Comparison of ENCODE assay signal across 1 cellular context in the genomic region with DNA sequence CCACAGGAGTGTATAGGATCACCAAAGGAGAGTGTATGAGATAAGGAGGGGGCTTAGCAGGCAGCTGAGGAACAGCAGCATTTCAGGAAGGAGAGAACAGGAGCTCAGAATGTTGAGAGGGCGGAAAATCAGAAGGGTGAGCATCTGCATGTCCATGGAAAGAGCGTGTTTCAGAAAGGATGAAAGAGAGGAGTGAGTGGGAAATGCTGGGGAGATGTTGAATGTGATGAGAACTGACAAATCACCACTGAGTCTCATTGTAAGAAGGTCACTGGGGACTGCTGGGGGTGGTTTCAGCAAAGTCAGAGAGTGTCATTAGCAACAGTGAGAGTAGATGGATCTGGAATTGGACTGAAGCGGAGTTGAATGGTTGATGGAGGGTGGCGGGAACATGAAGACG.
TF ChIP-seq lines count a peak whose summit lies in the region.

No MANE protein-coding gene starts in this region.

TF ChIP-seq in GM12878, 131 proteins besides CTCF, POLR2A, EP300 and RAD21 (continued from another document):
- TF ChIP-seq, protein P1, sequence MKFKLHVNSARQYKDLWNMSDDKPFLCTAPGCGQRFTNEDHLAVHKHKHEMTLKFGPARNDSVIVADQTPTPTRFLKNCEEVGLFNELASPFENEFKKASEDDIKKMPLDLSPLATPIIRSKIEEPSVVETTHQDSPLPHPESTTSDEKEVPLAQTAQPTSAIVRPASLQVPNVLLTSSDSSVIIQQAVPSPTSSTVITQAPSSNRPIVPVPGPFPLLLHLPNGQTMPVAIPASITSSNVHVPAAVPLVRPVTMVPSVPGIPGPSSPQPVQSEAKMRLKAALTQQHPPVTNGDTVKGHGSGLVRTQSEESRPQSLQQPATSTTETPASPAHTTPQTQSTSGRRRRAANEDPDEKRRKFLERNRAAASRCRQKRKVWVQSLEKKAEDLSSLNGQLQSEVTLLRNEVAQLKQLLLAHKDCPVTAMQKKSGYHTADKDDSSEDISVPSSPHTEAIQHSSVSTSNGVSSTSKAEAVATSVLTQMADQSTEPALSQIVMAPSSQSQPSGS (IDR thresholded peaks at IDR 0.05; ENCODE audit: low read length): no peak
- TF ChIP-seq, protein P2, sequence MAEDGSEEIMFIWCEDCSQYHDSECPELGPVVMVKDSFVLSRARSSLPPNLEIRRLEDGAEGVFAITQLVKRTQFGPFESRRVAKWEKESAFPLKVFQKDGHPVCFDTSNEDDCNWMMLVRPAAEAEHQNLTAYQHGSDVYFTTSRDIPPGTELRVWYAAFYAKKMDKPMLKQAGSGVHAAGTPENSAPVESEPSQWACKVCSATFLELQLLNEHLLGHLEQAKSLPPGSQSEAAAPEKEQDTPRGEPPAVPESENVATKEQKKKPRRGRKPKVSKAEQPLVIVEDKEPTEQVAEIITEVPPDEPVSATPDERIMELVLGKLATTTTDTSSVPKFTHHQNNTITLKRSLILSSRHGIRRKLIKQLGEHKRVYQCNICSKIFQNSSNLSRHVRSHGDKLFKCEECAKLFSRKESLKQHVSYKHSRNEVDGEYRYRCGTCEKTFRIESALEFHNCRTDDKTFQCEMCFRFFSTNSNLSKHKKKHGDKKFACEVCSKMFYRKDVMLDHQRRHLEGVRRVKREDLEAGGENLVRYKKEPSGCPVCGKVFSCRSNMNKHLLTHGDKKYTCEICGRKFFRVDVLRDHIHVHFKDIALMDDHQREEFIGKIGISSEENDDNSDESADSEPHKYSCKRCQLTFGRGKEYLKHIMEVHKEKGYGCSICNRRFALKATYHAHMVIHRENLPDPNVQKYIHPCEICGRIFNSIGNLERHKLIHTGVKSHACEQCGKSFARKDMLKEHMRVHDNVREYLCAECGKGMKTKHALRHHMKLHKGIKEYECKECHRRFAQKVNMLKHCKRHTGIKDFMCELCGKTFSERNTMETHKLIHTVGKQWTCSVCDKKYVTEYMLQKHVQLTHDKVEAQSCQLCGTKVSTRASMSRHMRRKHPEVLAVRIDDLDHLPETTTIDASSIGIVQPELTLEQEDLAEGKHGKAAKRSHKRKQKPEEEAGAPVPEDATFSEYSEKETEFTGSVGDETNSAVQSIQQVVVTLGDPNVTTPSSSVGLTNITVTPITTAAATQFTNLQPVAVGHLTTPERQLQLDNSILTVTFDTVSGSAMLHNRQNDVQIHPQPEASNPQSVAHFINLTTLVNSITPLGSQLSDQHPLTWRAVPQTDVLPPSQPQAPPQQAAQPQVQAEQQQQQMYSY (CRISPR knock-in tag; IDR thresholded peaks at IDR 0.05): no peak
- no peak for TF ChIP-seq WRNIP1 (IDR thresholded peaks at IDR 0.05; ENCODE audit: borderline replicate concordance, low read depth, low read length)
- no peak for TF ChIP-seq NFIC (IDR thresholded peaks at IDR 0.05; ENCODE audit: low read depth, low read length)
- no peak for TF ChIP-seq ZNF217 (IDR thresholded peaks at IDR 0.05)
- no peak for TF ChIP-seq FOXK2 (IDR thresholded peaks at IDR 0.05)
- TF ChIP-seq SREBF2 (IDR thresholded peaks at IDR 0.05; ENCODE audit: low read length): no peak
- TF ChIP-seq TCF12 (IDR thresholded peaks at IDR 0.05; ENCODE audit: low read depth, low read length): no peak
- no peak for TF ChIP-seq RELA (IDR thresholded peaks at IDR 0.05; ENCODE audit: borderline replicate concordance, partially characterized antibody)
- no peak for TF ChIP-seq EGR1 (IDR thresholded peaks at IDR 0.05; ENCODE audit: borderline replicate concordance in 1 of 2, low read depth in 2 of 2, low read length in 2 of 2)
- TF ChIP-seq GATAD2B (conservative IDR thresholded peaks at IDR 0.05; ENCODE audit: low read depth): no peak
- TF ChIP-seq REST (IDR thresholded peaks at IDR 0.05; ENCODE audit: low read depth, low read length): no peak
